In genomic region chr16:84229421-84229820, GRCh38 we compare ENCODE assay signal across 29 cellular contexts. TPM values are rescaled to one million over a fixed set of nuclear protein-coding genes. Genes with fewer than 3 reads are reported as not detected.
"Had no signal": no experiment of that assay in that cellular context is flagged by ENCODE, and none has a peak within 500 bp of the region (broad histone marks: within the 10 kb centered on the region; RNA-seq: fewer than 3 reads in every experiment).

No MANE protein-coding gene starts in this region.

- H3K27me3 ChIP-seq: suprapubic skin, tibial nerve had no signal

- H3K27ac ChIP-seq: epithelial cell of prostate, suprapubic skin, WERI-Rb-1 had no signal

- DNase-seq: activated CD4-positive, alpha-beta T cell treated with anti-CD3 and anti-CD28 coated beads, Interleukin-2, amount 10 ng/mL, durations not matched to agents 7 days and 5 days; activated CD4-positive, CD25-positive, alpha-beta regulatory T cell treated with anti-CD3 and anti-CD28 coated beads, Interleukin-2, amount 50 U/mL, for 72 hours; activated CD8-positive, alpha-beta T cell treated with anti-CD3 and anti-CD28 coated beads, Interleukin-2, amount 10 ng/mL, durations not matched to agents 7 days and 5 days; activated gamma-delta T cell treated with Interleukin-2 at 50 U/mL for 16 hours; activated T-cell treated with anti-CD3 and anti-CD28 coated beads, Interleukin-2, amount 50 U/mL, for 1 hour; amniotic stem cell; cerebellar nuclear complex; heart right ventricle; islet precursor cell; left cardiac atrium; stimulated activated CD4-positive, alpha-beta T cell treated with anti-CD3 and anti-CD28 coated beads, Interleukin-12 subunit alpha, Interleukin-12 subunit beta, amount 100 ng/mL, for 4 hours; SW 1271; T-helper 2 cell; WERI-Rb-1 had no signal

- ATAC-seq: activated CD8-positive, alpha-beta T cell treated with anti-CD3 and anti-CD28 coated beads, Interleukin-2, amount 10 ng/mL, durations not matched to agents 7 days and 5 days had no signal

- H3K36me3 ChIP-seq: heart right ventricle, suprapubic skin, tibial nerve had no signal

- H3K36me3 Mint-ChIP-seq: activated naive CD8-positive, alpha-beta T cell had no signal

- H3K4me1 Mint-ChIP-seq: activated CD4-positive, alpha-beta T cell treated with anti-CD3 and anti-CD28 coated beads, Interleukin-2, amount 10 ng/mL, durations not matched to agents 7 days and 5 days had no signal

- H3K9me3 ChIP-seq: heart right ventricle, suprapubic skin, tibial nerve had no signal

- H3K9me3 Mint-ChIP-seq: activated CD4-positive, alpha-beta T cell treated with anti-CD3 and anti-CD28 coated beads, Interleukin-2, amount 10 ng/mL, durations not matched to agents 7 days and 5 days; stimulated activated naive CD8-positive, alpha-beta T cell treated with anti-CD3 and anti-CD28 coated beads, Interleukin-15, Interleukin-2, amounts not matched to agents 100 ng/mL and 50 ng/mL, for 24 hours had no signal

- H3K27ac Mint-ChIP-seq: activated CD4-positive, alpha-beta T cell treated with anti-CD3 and anti-CD28 coated beads, Interleukin-2, amount 10 ng/mL, durations not matched to agents 7 days and 5 days; activated CD8-positive, alpha-beta T cell treated with anti-CD3 and anti-CD28 coated beads, Interleukin-2, amount 10 ng/mL, durations not matched to agents 7 days and 5 days; activated naive CD8-positive, alpha-beta T cell; progenitor cell of endocrine pancreas; stimulated activated naive CD8-positive, alpha-beta T cell treated with anti-CD3 and anti-CD28 coated beads, Interleukin-15, Interleukin-2, amounts not matched to agents 100 ng/mL and 50 ng/mL, for 24 hours had no signal

- H3K4me3 ChIP-seq: coronary artery, heart right ventricle, suprapubic skin, tibial nerve had no signal

- H3K4me3 Mint-ChIP-seq: activated CD4-positive, alpha-beta T cell treated with anti-CD3 and anti-CD28 coated beads, Interleukin-2, amount 10 ng/mL, durations not matched to agents 7 days and 5 days; activated CD8-positive, alpha-beta T cell treated with anti-CD3 and anti-CD28 coated beads, Interleukin-2, amount 10 ng/mL, durations not matched to agents 7 days and 5 days; activated naive CD8-positive, alpha-beta T cell; stimulated activated naive CD8-positive, alpha-beta T cell treated with anti-CD3 and anti-CD28 coated beads, Interleukin-15, Interleukin-2, amounts not matched to agents 100 ng/mL and 50 ng/mL, for 24 hours had no signal

RNA-seq across cellular contexts. Expression of gene KCNG4, which starts 10.4 kb away (rescaled TPM):
- total RNA-seq: activated CD4-positive, alpha-beta T cell treated with anti-CD3 and anti-CD28 coated beads, Interleukin-2, amount 10 ng/mL, durations not matched to agents 7 days and 5 days; activated CD8-positive, alpha-beta T cell treated with anti-CD3 and anti-CD28 coated beads, Interleukin-2, amount 10 ng/mL, durations not matched to agents 7 days and 5 days; bronchial epithelial cell; fibroblast of lung; heart right ventricle; left cardiac atrium; liver; mononuclear cell; osteocyte; progenitor cell of endocrine pancreas; suprapubic skin; urinary bladder had no signal
- polyA plus RNA-seq: fibroblast of lung, heart right ventricle, liver, neural cell, urinary bladder had no signal

RNA-seq across cellular contexts. Expression of gene ADAD2, which starts 38.5 kb away (rescaled TPM):
- total RNA-seq: activated CD4-positive, alpha-beta T cell treated with anti-CD3 and anti-CD28 coated beads, Interleukin-2, amount 10 ng/mL, durations not matched to agents 7 days and 5 days; bronchial epithelial cell; fibroblast of lung; mononuclear cell; myocyte; osteocyte; progenitor cell of endocrine pancreas had no signal
- polyA plus RNA-seq: fibroblast of lung, neural cell had no signal
